ENCODE assay signal across 8 cellular contexts in genomic region chr4:185211035-185211434, GRCh38. TPM values are rescaled to one million over a fixed set of nuclear protein-coding genes. Genes with fewer than 3 reads are reported as not detected.
A peak's percentile ranks its signal among the peaks of the same experiment; 100 is the strongest.
DNase-seq lines count a peak whose midpoint lies in the region; ATAC-seq and TF ChIP-seq lines count a peak whose summit lies in the region.

No MANE protein-coding gene starts in this region.

- peaks cover 68 to 78% (median 73%) of the 10 kb centered on the region in 3 donors for H3K27me3 Mint-ChIP-seq in CD14-positive monocyte (ENCODE audit: low read depth in 3 of 3)
- peaks cover 67% of the 10 kb centered on the region for H3K27me3 Mint-ChIP-seq in dendritic cell treated with granulocyte-macrophage colony-stimulating factor and Interleukin-4, amounts not matched to agents 40 ng/mL and 50 ng/mL, for 4 days

- H3F3A ChIP-seq in neural cell (ENCODE audit: insufficient read depth, low read length, poor library complexity, severe bottlenecking): no peaks in the 10 kb centered on the region

- peak overlapping the region; percentile 86 for H3K4me2 ChIP-seq in neural cell (ENCODE audit: low read length)

- H3K27ac Mint-ChIP-seq in CD14-positive monocyte: no peak overlapping the region
- H3K27ac Mint-ChIP-seq in dendritic cell treated with granulocyte-macrophage colony-stimulating factor and Interleukin-4, amounts not matched to agents 40 ng/mL and 50 ng/mL, for 4 days: no peak overlapping the region

- H3K4me3 Mint-ChIP-seq in CD14-positive monocyte: peak overlapping the region; percentile 90 to 95
- H3K4me3 Mint-ChIP-seq in dendritic cell treated with granulocyte-macrophage colony-stimulating factor and Interleukin-4, amounts not matched to agents 40 ng/mL and 50 ng/mL, for 4 days: peak overlapping the region; percentile 77

- intact Hi-C loops in CD14-positive monocyte (cut with micrococcal nuclease): no loop called here
- intact Hi-C loops in dendritic cell treated with granulocyte-macrophage colony-stimulating factor and Interleukin-4, amounts not matched to agents 40 ng/mL and 50 ng/mL, for 4 days (cut with micrococcal nuclease): no loop called here

- H2AFZ ChIP-seq in neural cell (ENCODE audit: low read depth, low read length): no peak overlapping the region

- peaks cover 0 to 14% (median 7%) of the 10 kb centered on the region in 7 donors for H3K9me3 Mint-ChIP-seq in CD14-positive monocyte
- H3K9me3 Mint-ChIP-seq in dendritic cell treated with granulocyte-macrophage colony-stimulating factor and Interleukin-4, amounts not matched to agents 40 ng/mL and 50 ng/mL, for 4 days: no peaks in the 10 kb centered on the region

- no peak for TF ChIP-seq EP300 in neural cell (conservative IDR thresholded peaks at IDR 0.05; ENCODE audit: poor library complexity, severe bottlenecking)

- H3K4me3 ChIP-seq in neural cell (ENCODE audit: low read length): peak overlapping the region; percentile 86

- DNase-seq in CD14-positive monocyte (ENCODE audit: low spot score) (no peak), M059J (ENCODE audit: low read depth) (peak; percentile 14), NCI-H1092 treated with DMSO at 0.1 percent for 48 hours (lab: John Stamatoyannopoulos, UW) (no peak), OCI-M2 (lab: John Stamatoyannopoulos, UW; ENCODE audit: unreplicated experiment) (no peak)

- H3K36me3 ChIP-seq in neural cell (ENCODE audit: insufficient read depth, low read length): no peaks in the 10 kb centered on the region

- no peak overlapping the region for H3K9ac ChIP-seq in neural cell (ENCODE audit: low read length)

- no peak for TF ChIP-seq CTCF in CD14-positive monocyte (IDR thresholded peaks at IDR 0.05)
- no peak for TF ChIP-seq CTCF in neural cell (IDR thresholded peaks at IDR 0.05; ENCODE audit: poor library complexity, severe bottlenecking)

- peaks cover 16% of the 10 kb centered on the region for H3K4me1 Mint-ChIP-seq in CD14-positive monocyte
- H3K4me1 Mint-ChIP-seq in dendritic cell treated with granulocyte-macrophage colony-stimulating factor and Interleukin-4, amounts not matched to agents 40 ng/mL and 50 ng/mL, for 4 days (ENCODE audit: low read depth): peaks cover 27% of the 10 kb centered on the region

- H3K9me3 ChIP-seq in neural cell (ENCODE audit: low read length): no peaks in the 10 kb centered on the region

- H3K9me2 ChIP-seq in neural cell (ENCODE audit: insufficient read depth, low read length): no peaks in the 10 kb centered on the region

- peaks cover 2 to 10% of the 10 kb centered on the region in 2 donors for H3K36me3 Mint-ChIP-seq in CD14-positive monocyte
- no peaks in the 10 kb centered on the region for H3K36me3 Mint-ChIP-seq in dendritic cell treated with granulocyte-macrophage colony-stimulating factor and Interleukin-4, amounts not matched to agents 40 ng/mL and 50 ng/mL, for 4 days (ENCODE audit: low read depth)

- TF ChIP-seq RAD21 in neural cell (conservative IDR thresholded peaks at IDR 0.05): no peak

- no peak overlapping the region for H3K27ac ChIP-seq in neural cell (ENCODE audit: low read length)

- no peaks in the 10 kb centered on the region for H4K20me1 ChIP-seq in neural cell (ENCODE audit: insufficient read depth)

- no peak for ATAC-seq in GM19035 (IDR thresholded peaks at IDR 0.05; ENCODE audit: unreplicated experiment)
- no peak for ATAC-seq in HG03378 (IDR thresholded peaks at IDR 0.05; ENCODE audit: unreplicated experiment)

- H3K79me2 ChIP-seq in neural cell (replicated peaks; ENCODE audit: insufficient read depth, low read length): peaks cover 7% of the 10 kb centered on the region

- H3K27me3 ChIP-seq in neural cell (ENCODE audit: insufficient read depth, low read depth, low read length): no peaks in the 10 kb centered on the region

TF ChIP-seq in neural cell, 6 proteins besides CTCF, POLR2A, EP300 and RAD21:
- TF ChIP-seq POLR2AphosphoS5 (IDR thresholded peaks at IDR 0.05) (no peak), SMC3 (conservative IDR thresholded peaks at IDR 0.05; ENCODE audit: poor library complexity) (no peak), EZH2 (IDR thresholded peaks at IDR 0.05; ENCODE audit: borderline replicate concordance, insufficient read depth, low read length, poor library complexity, severe bottlenecking) (no peak), TAF1 (IDR thresholded peaks at IDR 0.05; ENCODE audit: low read depth) (no peak), MXI1 (conservative IDR thresholded peaks at IDR 0.05; ENCODE audit: poor library complexity, severe bottlenecking) (no peak)
- TF ChIP-seq, protein P1, sequence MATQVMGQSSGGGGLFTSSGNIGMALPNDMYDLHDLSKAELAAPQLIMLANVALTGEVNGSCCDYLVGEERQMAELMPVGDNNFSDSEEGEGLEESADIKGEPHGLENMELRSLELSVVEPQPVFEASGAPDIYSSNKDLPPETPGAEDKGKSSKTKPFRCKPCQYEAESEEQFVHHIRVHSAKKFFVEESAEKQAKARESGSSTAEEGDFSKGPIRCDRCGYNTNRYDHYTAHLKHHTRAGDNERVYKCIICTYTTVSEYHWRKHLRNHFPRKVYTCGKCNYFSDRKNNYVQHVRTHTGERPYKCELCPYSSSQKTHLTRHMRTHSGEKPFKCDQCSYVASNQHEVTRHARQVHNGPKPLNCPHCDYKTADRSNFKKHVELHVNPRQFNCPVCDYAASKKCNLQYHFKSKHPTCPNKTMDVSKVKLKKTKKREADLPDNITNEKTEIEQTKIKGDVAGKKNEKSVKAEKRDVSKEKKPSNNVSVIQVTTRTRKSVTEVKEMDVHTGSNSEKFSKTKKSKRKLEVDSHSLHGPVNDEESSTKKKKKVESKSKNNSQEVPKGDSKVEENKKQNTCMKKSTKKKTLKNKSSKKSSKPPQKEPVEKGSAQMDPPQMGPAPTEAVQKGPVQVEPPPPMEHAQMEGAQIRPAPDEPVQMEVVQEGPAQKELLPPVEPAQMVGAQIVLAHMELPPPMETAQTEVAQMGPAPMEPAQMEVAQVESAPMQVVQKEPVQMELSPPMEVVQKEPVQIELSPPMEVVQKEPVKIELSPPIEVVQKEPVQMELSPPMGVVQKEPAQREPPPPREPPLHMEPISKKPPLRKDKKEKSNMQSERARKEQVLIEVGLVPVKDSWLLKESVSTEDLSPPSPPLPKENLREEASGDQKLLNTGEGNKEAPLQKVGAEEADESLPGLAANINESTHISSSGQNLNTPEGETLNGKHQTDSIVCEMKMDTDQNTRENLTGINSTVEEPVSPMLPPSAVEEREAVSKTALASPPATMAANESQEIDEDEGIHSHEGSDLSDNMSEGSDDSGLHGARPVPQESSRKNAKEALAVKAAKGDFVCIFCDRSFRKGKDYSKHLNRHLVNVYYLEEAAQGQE (IDR thresholded peaks at IDR 0.05; ENCODE audit: borderline replicate concordance): no peak

RNA-seq across cellular contexts. Expression of gene SNX25, which starts 1.6 kb away (rescaled TPM):
- polyA plus RNA-seq in CD14-positive monocyte (under 1 TPM; 0.31 to 0.36 TPM), neural cell (6.4 and 7.9 TPM in 2 replicates)
- 14.5 and 19.8 TPM in 2 replicates for total RNA-seq in M059J (2014; rRNA removed; shearing (Covaris generic))
- 14.6 and 26.5 TPM in 2 replicates for polyA minus RNA-seq in neural cell

RNA-seq across cellular contexts. Expression of gene CFAP97, which starts 7.2 kb away (rescaled TPM):
- polyA plus RNA-seq in CD14-positive monocyte (10 to 100 TPM; 12.3 to 16.8 TPM), neural cell (26.1 and 29.8 TPM in 2 replicates)
- total RNA-seq in M059J (2014; rRNA removed; shearing (Covaris generic)): 15.3 and 20.4 TPM in 2 replicates
- 50.9 and 60.9 TPM in 2 replicates for polyA minus RNA-seq in neural cell
